Comparison of ENCODE assay signal across 1 cellular context in the genomic region with DNA sequence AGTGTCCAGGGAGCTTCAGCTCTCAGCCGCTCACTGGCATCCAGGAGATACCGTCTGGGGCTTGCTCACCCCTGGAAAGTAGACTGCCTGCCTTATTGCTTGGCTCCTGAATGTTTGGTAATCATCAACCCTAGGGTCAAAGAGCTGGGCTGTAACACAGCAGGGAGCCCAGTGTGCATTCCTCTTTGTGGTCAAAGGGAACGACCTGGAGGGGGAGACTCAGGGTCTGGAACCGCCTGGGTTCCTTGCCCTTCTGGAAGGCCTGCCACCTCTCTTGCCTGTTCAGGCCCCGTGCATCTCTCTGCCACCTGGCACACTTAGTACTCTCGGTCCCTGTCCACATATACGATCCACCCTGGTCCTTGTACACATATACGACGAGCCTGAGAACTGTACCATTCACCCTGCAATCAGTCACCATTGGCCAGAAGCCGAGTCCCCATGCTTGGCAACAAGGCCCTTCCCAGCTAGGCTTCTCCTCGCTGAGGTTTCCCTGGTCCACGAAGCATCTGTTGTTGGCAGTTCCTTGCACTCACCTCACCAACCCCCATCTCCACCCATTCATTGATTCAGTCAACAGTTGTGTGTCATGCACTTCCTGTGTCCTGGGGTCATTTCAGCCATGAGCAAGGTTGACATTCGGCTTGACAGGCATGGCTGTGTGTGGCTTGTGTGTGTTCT.
TF ChIP-seq lines count a peak whose summit lies in the region.

TSS of gene NAT8 (minus strand) at position 85 of the 681 bp plus-strand sequence. CDS start 794 bp downstream, outside the sequence.

TF ChIP-seq in HepG2, 621 proteins besides CTCF, POLR2A, EP300 and RAD21 (continued from another document and continues in another):
- TF ChIP-seq, protein P1, sequence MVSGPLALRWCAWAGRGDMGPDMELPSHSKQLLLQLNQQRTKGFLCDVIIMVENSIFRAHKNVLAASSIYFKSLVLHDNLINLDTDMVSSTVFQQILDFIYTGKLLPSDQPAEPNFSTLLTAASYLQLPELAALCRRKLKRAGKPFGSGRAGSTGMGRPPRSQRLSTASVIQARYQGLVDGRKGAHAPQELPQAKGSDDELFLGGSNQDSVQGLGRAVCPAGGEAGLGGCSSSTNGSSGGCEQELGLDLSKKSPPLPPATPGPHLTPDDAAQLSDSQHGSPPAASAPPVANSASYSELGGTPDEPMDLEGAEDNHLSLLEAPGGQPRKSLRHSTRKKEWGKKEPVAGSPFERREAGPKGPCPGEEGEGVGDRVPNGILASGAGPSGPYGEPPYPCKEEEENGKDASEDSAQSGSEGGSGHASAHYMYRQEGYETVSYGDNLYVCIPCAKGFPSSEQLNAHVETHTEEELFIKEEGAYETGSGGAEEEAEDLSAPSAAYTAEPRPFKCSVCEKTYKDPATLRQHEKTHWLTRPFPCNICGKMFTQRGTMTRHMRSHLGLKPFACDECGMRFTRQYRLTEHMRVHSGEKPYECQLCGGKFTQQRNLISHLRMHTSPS (CRISPR knock-in tag; IDR thresholded peaks at IDR 0.05; ENCODE audit: low read depth): peak; percentile 27; the same call in 1 of the 2 replicates
- TF ChIP-seq YY1 (IDR thresholded peaks at IDR 0.05; ENCODE audit: insufficient read depth, insufficient replicate concordance, low read depth, low read length) (peak; percentile 42), MZF1 (CRISPR knock-in tag; IDR thresholded peaks at IDR 0.05; ENCODE audit: borderline replicate concordance) (no peak), SNRNP70 (IDR thresholded peaks at IDR 0.05; ENCODE audit: low read depth, low read length) (no peak), RERE (CRISPR knock-in tag; IDR thresholded peaks at IDR 0.05; ENCODE audit: low read depth) (peak; percentile 77; the same call in 1 of the 2 replicates), ZSCAN25 (CRISPR knock-in tag; IDR thresholded peaks at IDR 0.05) (0 out of 2 replicates have a peak, but pooled peaks have one; percentile 31), HNF1B (CRISPR knock-in tag; IDR thresholded peaks at IDR 0.05) (0 out of 2 replicates have a peak, but pooled peaks have one; percentile 58), YEATS4 (CRISPR knock-in tag; IDR thresholded peaks at IDR 0.05; ENCODE audit: borderline replicate concordance) (peak; percentile 44; the same call in 1 of the 2 replicates), ZNF501 (CRISPR knock-in tag; IDR thresholded peaks at IDR 0.05) (peak; percentile 31; the same call in 1 of the 2 replicates), NR2F2 (IDR thresholded peaks at IDR 0.05; ENCODE audit: borderline replicate concordance, low read depth) (peak; percentile 53; the same call in 1 of the 2 replicates), ZNF432 (CRISPR knock-in tag; IDR thresholded peaks at IDR 0.05; ENCODE audit: borderline replicate concordance) (no peak), ZNF263 (CRISPR knock-in tag; IDR thresholded peaks at IDR 0.05) (no peak), SRSF9 (IDR thresholded peaks at IDR 0.05; ENCODE audit: borderline replicate concordance, insufficient read depth, low read depth, low read length, poor library complexity, severe bottlenecking) (no peak), MXD1 (CRISPR knock-in tag; IDR thresholded peaks at IDR 0.05) (0 out of 2 replicates have a peak, but pooled peaks have one; percentile 43), RCOR2 (CRISPR knock-in tag; IDR thresholded peaks at IDR 0.05) (peak; percentile 71), CEBPG (CRISPR knock-in tag; IDR thresholded peaks at IDR 0.05) (peak; percentile 64), SETDB1 (CRISPR knock-in tag; IDR thresholded peaks at IDR 0.05; ENCODE audit: borderline replicate concordance) (no peak), MEIS2 (CRISPR knock-in tag; IDR thresholded peaks at IDR 0.05) (peak; percentile 96), GABPA (IDR thresholded peaks at IDR 0.05; ENCODE audit: low read depth, low read length) (peak; percentile 38), GABPA (CRISPR knock-in tag; IDR thresholded peaks at IDR 0.05; ENCODE audit: low read depth) (peak; percentile 86), MAZ (IDR thresholded peaks at IDR 0.05; ENCODE audit: borderline replicate concordance, low read depth, low read length) (no peak), MAZ (CRISPR knock-in tag; IDR thresholded peaks at IDR 0.05; ENCODE audit: low read depth) (0 out of 2 replicates have a peak, but pooled peaks have one; percentile 67), ZBTB14 (CRISPR knock-in tag; IDR thresholded peaks at IDR 0.05) (no peak), RELA (CRISPR knock-in tag; IDR thresholded peaks at IDR 0.05) (0 out of 2 replicates have a peak, but pooled peaks have one; percentile 38), ERF (CRISPR knock-in tag; IDR thresholded peaks at IDR 0.05) (peak; percentile 60; the same call in 1 of the 2 replicates), ZNF350 (CRISPR knock-in tag; IDR thresholded peaks at IDR 0.05; ENCODE audit: borderline replicate concordance, low read depth) (peak; percentile 59), ATF4 (CRISPR knock-in tag; IDR thresholded peaks at IDR 0.05) (peak in 1 of 2 experiments; percentile 60; a peak in 1 of 4 replicates), ZNF660 (CRISPR knock-in tag; IDR thresholded peaks at IDR 0.05; ENCODE audit: borderline replicate concordance, low read depth) (no peak), HNRNPK (IDR thresholded peaks at IDR 0.05; ENCODE audit: low read depth, low read length, poor library complexity, severe bottlenecking) (no peak), SNAPC2 (CRISPR knock-in tag; IDR thresholded peaks at IDR 0.05) (0 out of 2 replicates have a peak, but pooled peaks have one; percentile 40), RARG (CRISPR knock-in tag; IDR thresholded peaks at IDR 0.05; ENCODE audit: low read depth) (no peak), KDM5B (CRISPR knock-in tag; IDR thresholded peaks at IDR 0.05; ENCODE audit: borderline replicate concordance) (peak; percentile 69; the same call in 1 of the 2 replicates), THAP11 (CRISPR knock-in tag; IDR thresholded peaks at IDR 0.05) (peak; percentile 66; the same call in 1 of the 2 replicates), FIP1L1 (IDR thresholded peaks at IDR 0.05; ENCODE audit: borderline replicate concordance, insufficient read depth, low read depth, low read length) (no peak), SAP130 (CRISPR knock-in tag; IDR thresholded peaks at IDR 0.05; ENCODE audit: low read depth) (peak; percentile 96), ZNF792 (CRISPR knock-in tag; IDR thresholded peaks at IDR 0.05) (peak; percentile 71; the same call in 1 of the 2 replicates)
- TF ChIP-seq, protein P2, sequence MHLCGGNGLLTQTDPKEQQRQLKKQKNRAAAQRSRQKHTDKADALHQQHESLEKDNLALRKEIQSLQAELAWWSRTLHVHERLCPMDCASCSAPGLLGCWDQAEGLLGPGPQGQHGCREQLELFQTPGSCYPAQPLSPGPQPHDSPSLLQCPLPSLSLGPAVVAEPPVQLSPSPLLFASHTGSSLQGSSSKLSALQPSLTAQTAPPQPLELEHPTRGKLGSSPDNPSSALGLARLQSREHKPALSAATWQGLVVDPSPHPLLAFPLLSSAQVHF (CRISPR knock-in tag; IDR thresholded peaks at IDR 0.05): no peak
- TF ChIP-seq, protein P3, sequence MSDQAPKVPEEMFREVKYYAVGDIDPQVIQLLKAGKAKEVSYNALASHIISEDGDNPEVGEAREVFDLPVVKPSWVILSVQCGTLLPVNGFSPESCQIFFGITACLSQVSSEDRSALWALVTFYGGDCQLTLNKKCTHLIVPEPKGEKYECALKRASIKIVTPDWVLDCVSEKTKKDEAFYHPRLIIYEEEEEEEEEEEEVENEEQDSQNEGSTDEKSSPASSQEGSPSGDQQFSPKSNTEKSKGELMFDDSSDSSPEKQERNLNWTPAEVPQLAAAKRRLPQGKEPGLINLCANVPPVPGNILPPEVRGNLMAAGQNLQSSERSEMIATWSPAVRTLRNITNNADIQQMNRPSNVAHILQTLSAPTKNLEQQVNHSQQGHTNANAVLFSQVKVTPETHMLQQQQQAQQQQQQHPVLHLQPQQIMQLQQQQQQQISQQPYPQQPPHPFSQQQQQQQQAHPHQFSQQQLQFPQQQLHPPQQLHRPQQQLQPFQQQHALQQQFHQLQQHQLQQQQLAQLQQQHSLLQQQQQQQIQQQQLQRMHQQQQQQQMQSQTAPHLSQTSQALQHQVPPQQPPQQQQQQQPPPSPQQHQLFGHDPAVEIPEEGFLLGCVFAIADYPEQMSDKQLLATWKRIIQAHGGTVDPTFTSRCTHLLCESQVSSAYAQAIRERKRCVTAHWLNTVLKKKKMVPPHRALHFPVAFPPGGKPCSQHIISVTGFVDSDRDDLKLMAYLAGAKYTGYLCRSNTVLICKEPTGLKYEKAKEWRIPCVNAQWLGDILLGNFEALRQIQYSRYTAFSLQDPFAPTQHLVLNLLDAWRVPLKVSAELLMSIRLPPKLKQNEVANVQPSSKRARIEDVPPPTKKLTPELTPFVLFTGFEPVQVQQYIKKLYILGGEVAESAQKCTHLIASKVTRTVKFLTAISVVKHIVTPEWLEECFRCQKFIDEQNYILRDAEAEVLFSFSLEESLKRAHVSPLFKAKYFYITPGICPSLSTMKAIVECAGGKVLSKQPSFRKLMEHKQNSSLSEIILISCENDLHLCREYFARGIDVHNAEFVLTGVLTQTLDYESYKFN (CRISPR knock-in tag; conservative IDR thresholded peaks at IDR 0.05): peak; percentile 93
- TF ChIP-seq, protein P4, sequence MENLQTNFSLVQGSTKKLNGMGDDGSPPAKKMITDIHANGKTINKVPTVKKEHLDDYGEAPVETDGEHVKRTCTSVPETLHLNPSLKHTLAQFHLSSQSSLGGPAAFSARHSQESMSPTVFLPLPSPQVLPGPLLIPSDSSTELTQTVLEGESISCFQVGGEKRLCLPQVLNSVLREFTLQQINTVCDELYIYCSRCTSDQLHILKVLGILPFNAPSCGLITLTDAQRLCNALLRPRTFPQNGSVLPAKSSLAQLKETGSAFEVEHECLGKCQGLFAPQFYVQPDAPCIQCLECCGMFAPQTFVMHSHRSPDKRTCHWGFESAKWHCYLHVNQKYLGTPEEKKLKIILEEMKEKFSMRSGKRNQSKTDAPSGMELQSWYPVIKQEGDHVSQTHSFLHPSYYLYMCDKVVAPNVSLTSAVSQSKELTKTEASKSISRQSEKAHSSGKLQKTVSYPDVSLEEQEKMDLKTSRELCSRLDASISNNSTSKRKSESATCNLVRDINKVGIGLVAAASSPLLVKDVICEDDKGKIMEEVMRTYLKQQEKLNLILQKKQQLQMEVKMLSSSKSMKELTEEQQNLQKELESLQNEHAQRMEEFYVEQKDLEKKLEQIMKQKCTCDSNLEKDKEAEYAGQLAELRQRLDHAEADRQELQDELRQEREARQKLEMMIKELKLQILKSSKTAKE (CRISPR knock-in tag; IDR thresholded peaks at IDR 0.05; ENCODE audit: borderline replicate concordance): peak; percentile 88
